Comparison of ENCODE assay signal across 8 cellular contexts in genomic region chr7:30594055-30594539, GRCh38. TPM values are rescaled to one million over a fixed set of nuclear protein-coding genes. Genes with fewer than 3 reads are reported as not detected.
DNase-seq lines count a peak whose midpoint lies in the region; ATAC-seq and TF ChIP-seq lines count a peak whose summit lies in the region.

No MANE protein-coding gene starts in this region.

- ATAC-seq in mucosa of descending colon = peak; percentile 71

- H3K9me3 ChIP-seq in WERI-Rb-1 (ENCODE audit: severe bottlenecking) (no peaks in the 10 kb centered on the region), mucosa of descending colon (no peaks in the 10 kb centered on the region)

- peaks cover 6% of the 10 kb centered on the region for H3K4me1 ChIP-seq in mucosa of descending colon (ENCODE audit: low read depth)

- DNase-seq in NCI-H2196 (lab: John Stamatoyannopoulos, UW; ENCODE audit: unreplicated experiment) (peak; percentile 51), NCI-H2196 treated with DMSO at 0.1 percent for 48 hours (lab: John Stamatoyannopoulos, UW; ENCODE audit: unreplicated experiment) (no peak), HCEC 1CT (peak; percentile 33), LHCN-M2 (ENCODE audit: low read depth) (peak; percentile 53), WERI-Rb-1 (peak; percentile 43), mucosa of descending colon (peak in 2 of 3 donors; percentile 64 to 67), substantia nigra (lab: John Stamatoyannopoulos, UW) (peak in 27 of 49 donors; percentile 3 to 77 (median 43))
- DNase-seq in effector CD8-positive, alpha-beta T cell (lab: John Stamatoyannopoulos, UW) = peak; percentile 23

- intact Hi-C loops in mucosa of descending colon (cut with DNase I, micrococcal nuclease) = no loop called here

- H3K27ac ChIP-seq in WERI-Rb-1 (peak overlapping the region; percentile 98), substantia nigra (ENCODE audit: low read depth, low read length, poor library complexity, severe bottlenecking) (peak overlapping the region; percentile 85)

- TF ChIP-seq CTCF in WERI-Rb-1 (IDR thresholded peaks at IDR 0.05; ENCODE audit: low read depth, low read length) = no peak
- no peak for TF ChIP-seq CTCF in mucosa of descending colon (IDR thresholded peaks at IDR 0.05)

- H3K36me3 ChIP-seq in WERI-Rb-1 (peaks cover 25% of the 10 kb centered on the region), mucosa of descending colon (ENCODE audit: low read depth) (no peaks in the 10 kb centered on the region)

- H3K4me3 ChIP-seq in WERI-Rb-1 (ENCODE audit: low read depth, low read length) (peak overlapping the region; percentile 86), mucosa of descending colon (peak overlapping the region; percentile 98)

- H3K27me3 ChIP-seq in WERI-Rb-1 (ENCODE audit: insufficient read depth, low read depth, severe bottlenecking) = no peaks in the 10 kb centered on the region

RNA-seq across cellular contexts. Expression of gene GARS1, which starts 0.6 kb away (rescaled TPM):
- total RNA-seq in LHCN-M2 (2014; rRNA removed) = 106 and 137 TPM in 2 replicates
- 187 TPM for polyA plus RNA-seq in LHCN-M2 (2012)
- 10 to 100 TPM; 46.2 to 68.6 (median 55.0) TPM for total RNA-seq in mucosa of descending colon
